In the genomic region with DNA sequence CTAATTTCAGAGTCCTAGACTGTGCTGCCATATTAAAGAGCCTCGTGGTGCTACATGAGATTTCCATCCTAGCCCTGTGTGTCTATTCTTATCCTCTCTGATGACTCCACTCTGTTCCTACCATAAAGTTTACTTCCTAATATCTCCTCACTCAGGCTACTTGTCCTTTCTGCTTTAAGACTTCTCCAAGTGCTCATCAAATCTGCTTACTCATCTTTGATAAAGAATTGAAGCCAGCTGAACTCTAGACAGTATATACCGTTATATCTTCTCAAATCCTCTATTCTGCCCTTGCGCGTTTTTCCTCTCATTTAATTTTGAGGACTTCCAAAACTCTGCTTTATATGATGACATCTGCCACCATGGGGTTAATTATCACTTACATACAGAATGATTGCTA, we compare ENCODE assay signal across 31 cellular contexts.
A peak's percentile ranks its signal among the peaks of the same experiment; 100 is the strongest.
DNase-seq lines count a peak whose midpoint lies in the region; ATAC-seq, FAIRE-seq and TF ChIP-seq lines count a peak whose summit lies in the region.
"Had no signal": no experiment of that assay in that cellular context is flagged by ENCODE, and none has a peak within 500 bp of the region (broad histone marks: within the 10 kb centered on the region; RNA-seq: fewer than 3 reads in every experiment).

No MANE protein-coding gene starts in this region.

- CTCF ChIA-PET in K562 (lab: Yijun Ruan, JAX; ENCODE audit: low intra/inter-chr PET ratio), result no interaction called here

- BruUV-seq in K562 (replicated peaks; lab: Mats Ljungman, UMichigan), result no TSS peak

- no peak overlapping the region for H3K4me3 ChIP-seq in K562
- H3K4me3 ChIP-seq in MG63, result no peak overlapping the region
- H3K4me3 ChIP-seq: A549; BLaER1; BLaER1 treated with 17β-estradiol and CSF1 and Interleukin-3, amounts not matched to agents 10 nM and 100 nM had no signal

- no peak overlapping the region for H2AFZ ChIP-seq in K562 (ENCODE audit: low read depth, low read length)

- no peaks in the 10 kb centered on the region for H3K4me1 ChIP-seq in K562 (replicated peaks in 1 of 2; ENCODE audit: control insufficient read depth in 2 of 2, insufficient read depth in 2 of 2, low read length in 2 of 2)
- H3K4me1 ChIP-seq: A549; BE2C; BLaER1; BLaER1 treated with 17β-estradiol and CSF1 and Interleukin-3, amounts not matched to agents 10 nM and 100 nM; Caco-2 had no signal

- H3K4me2 ChIP-seq in K562 (ENCODE audit: insufficient read depth, low read length), result no peak overlapping the region
- H3K4me2 ChIP-seq: A549; BLaER1; BLaER1 treated with 17β-estradiol and CSF1 and Interleukin-3, amounts not matched to agents 10 nM and 100 nM had no signal

- TF ChIP-seq POLR2A in K562 (conservative IDR thresholded peaks at IDR 0.05), result no peak

- in situ Hi-C loops in K562 (cut with MboI), result no loop called here

- H3K9me1 ChIP-seq in K562 (ENCODE audit: control insufficient read depth, insufficient read depth, low read length), result no peaks in the 10 kb centered on the region

- H4K20me1 ChIP-seq in K562 (replicated peaks; ENCODE audit: control insufficient read depth, insufficient read depth, low read length), result no peaks in the 10 kb centered on the region
- H4K20me1 ChIP-seq: BLaER1; BLaER1 treated with 17β-estradiol and CSF1 and Interleukin-3, amounts not matched to agents 10 nM and 100 nM had no signal

- POLR2A ChIA-PET in K562 (lab: Yijun Ruan, JAX), result no interaction called here

- no peaks in the 10 kb centered on the region for H3K9me3 ChIP-seq in K562 (replicated peaks; ENCODE audit: control insufficient read depth, insufficient read depth, low read depth, low read length)
- no peaks in the 10 kb centered on the region for H3K9me3 ChIP-seq in MG63
- H3K9me3 ChIP-seq: A549, BE2C, Caco-2 had no signal

- no peak overlapping the region for H3K9ac ChIP-seq in K562 (ENCODE audit: insufficient read depth in 1 of 2, low read depth in 2 of 2, low read length in 2 of 2)
- H3K9ac ChIP-seq: BLaER1; BLaER1 treated with 17β-estradiol and CSF1 and Interleukin-3, amounts not matched to agents 10 nM and 100 nM had no signal

- no peak for TF ChIP-seq CTCF in K562 (IDR thresholded peaks at IDR 0.05 in 2 of 3, conservative IDR thresholded peaks at IDR 0.05 in 1 of 3; ENCODE audit: insufficient read depth in 2 of 3, low read depth in 1 of 3, low read length in 3 of 3)

- no peak for FAIRE-seq in K562 (lab: Jason Lieb, UNC)
- FAIRE-seq: A204.1, A549, D721Med had no signal

- H3K79me2 ChIP-seq in K562 (ENCODE audit: control insufficient read depth, insufficient read depth, low read length), result no peaks in the 10 kb centered on the region

- H3K27ac ChIP-seq in K562 (ENCODE audit: extremely low read depth, low read depth, low read length), result no peak overlapping the region
- H3K27ac ChIP-seq: 22Rv1; A549; BLaER1; BLaER1 treated with 17β-estradiol and CSF1 and Interleukin-3, amounts not matched to agents 10 nM and 100 nM; C4-2B had no signal

- intact Hi-C loops in K562 (cut with micrococcal nuclease), result no loop called here

- no peak for TF ChIP-seq EP300 in K562 (IDR thresholded peaks at IDR 0.05; ENCODE audit: low read length)

- no peak for TF ChIP-seq RAD21 in K562 (CRISPR knock-in tag; conservative IDR thresholded peaks at IDR 0.05 in 1 of 2, IDR thresholded peaks at IDR 0.05 in 1 of 2)

- WGBS in K562 (ENCODE audit: insufficient coverage, low coverage, missing lambda C conversion rate), result 0% methylated on average over 4 of the region's 4 CpGs

- H3K27me3 ChIP-seq in K562 (ENCODE audit: control insufficient read depth in 2 of 2, insufficient read depth in 2 of 2, low read length in 2 of 2) (peaks cover 2 to 8% of the 10 kb centered on the region in 2 experiments; a peak in 2 of 5 replicates), MG63 (peaks cover 9% of the 10 kb centered on the region; the same call in 1 of the 2 replicates)
- H3K27me3 ChIP-seq: BE2C; BLaER1; BLaER1 treated with 17β-estradiol and CSF1 and Interleukin-3, amounts not matched to agents 10 nM and 100 nM had no signal

- H3K36me3 ChIP-seq in K562 (ENCODE audit: control insufficient read depth, insufficient read depth, low read length) (no peaks in the 10 kb centered on the region), MG63 (no peaks in the 10 kb centered on the region)
- H3K36me3 ChIP-seq: BE2C; BLaER1; BLaER1 treated with 17β-estradiol and CSF1 and Interleukin-3, amounts not matched to agents 10 nM and 100 nM had no signal

- peak; percentile 2 for DNase-seq in OCI-M1 (lab: John Stamatoyannopoulos, UW)
- DNase-seq in K562 (ENCODE audit: extremely low read depth in 1 of 4, low spot score in 3 of 4), result no peak
- DNase-seq in MG63, result no peak
- DNase-seq: 8988T; ACHN; AML-193; BE2C; C1 segment of cervical spinal cord; Caco-2; Calu3; CD4-positive, alpha-beta memory T cell; CD4-positive, alpha-beta T cell; CD4-positive, CD25-positive, alpha-beta regulatory T cell; CD8-positive, alpha-beta memory T cell; CD8-positive, alpha-beta T cell; COR-L47; DMS 273 treated with DMSO at 0.1 percent for 48 hours; DMS153; DMS53; DMS79; DMS79 treated with DMSO at 0.1 percent for 48 hours; DND-41; EL had no signal

- no peak; the same call in 2 of the 3 replicates for ATAC-seq in K562
- no peak for ATAC-seq in HG02623 (IDR thresholded peaks at IDR 0.05; ENCODE audit: unreplicated experiment)
- ATAC-seq: A549; CD8-positive, alpha-beta T cell had no signal

TF ChIP-seq in K562, 482 proteins besides CTCF, POLR2A, EP300 and RAD21 (continues in another document):
- TF ChIP-seq SMAD3 (CRISPR knock-in tag; conservative IDR thresholded peaks at IDR 0.05) (no peak), ZNF316 (IDR thresholded peaks at IDR 0.05) (peak; percentile 75), U2AF2 (optimal IDR thresholded peaks at IDR 0.05; ENCODE audit: low read depth, low read length) (no peak), MAFG (tag; conservative IDR thresholded peaks at IDR 0.05) (peak; percentile 85), NCOA2 (IDR thresholded peaks at IDR 0.05; ENCODE audit: partially characterized antibody in 2 of 2) (no peak), RBM34 (IDR thresholded peaks at IDR 0.05; ENCODE audit: borderline replicate concordance, insufficient read depth, low read length) (no peak), MAFF (IDR thresholded peaks at IDR 0.05; ENCODE audit: low read length) (peak; percentile 26; the same call in 1 of the 2 replicates), ZNF431 (CRISPR knock-in tag; IDR thresholded peaks at IDR 0.05) (no peak), ETV6 (IDR thresholded peaks at IDR 0.05; ENCODE audit: borderline replicate concordance in 1 of 2, low read depth in 2 of 2, low read length in 1 of 2) (no peak), ETV6 (CRISPR knock-in tag; IDR thresholded peaks at IDR 0.05; ENCODE audit: borderline replicate concordance) (no peak), CHCHD3 (CRISPR knock-in tag; IDR thresholded peaks at IDR 0.05) (no peak), CSDE1 (IDR thresholded peaks at IDR 0.05) (no peak), SMAD2 (IDR thresholded peaks at IDR 0.05; ENCODE audit: low read depth, low read length) (no peak), NFE2 (IDR thresholded peaks at IDR 0.05; ENCODE audit: low read depth) (peak; percentile 75), ZNF217 (CRISPR knock-in tag; IDR thresholded peaks at IDR 0.05) (no peak), C11orf30 (IDR thresholded peaks at IDR 0.05; ENCODE audit: low read depth) (peak; percentile 80)
- TF ChIP-seq, protein P1, sequence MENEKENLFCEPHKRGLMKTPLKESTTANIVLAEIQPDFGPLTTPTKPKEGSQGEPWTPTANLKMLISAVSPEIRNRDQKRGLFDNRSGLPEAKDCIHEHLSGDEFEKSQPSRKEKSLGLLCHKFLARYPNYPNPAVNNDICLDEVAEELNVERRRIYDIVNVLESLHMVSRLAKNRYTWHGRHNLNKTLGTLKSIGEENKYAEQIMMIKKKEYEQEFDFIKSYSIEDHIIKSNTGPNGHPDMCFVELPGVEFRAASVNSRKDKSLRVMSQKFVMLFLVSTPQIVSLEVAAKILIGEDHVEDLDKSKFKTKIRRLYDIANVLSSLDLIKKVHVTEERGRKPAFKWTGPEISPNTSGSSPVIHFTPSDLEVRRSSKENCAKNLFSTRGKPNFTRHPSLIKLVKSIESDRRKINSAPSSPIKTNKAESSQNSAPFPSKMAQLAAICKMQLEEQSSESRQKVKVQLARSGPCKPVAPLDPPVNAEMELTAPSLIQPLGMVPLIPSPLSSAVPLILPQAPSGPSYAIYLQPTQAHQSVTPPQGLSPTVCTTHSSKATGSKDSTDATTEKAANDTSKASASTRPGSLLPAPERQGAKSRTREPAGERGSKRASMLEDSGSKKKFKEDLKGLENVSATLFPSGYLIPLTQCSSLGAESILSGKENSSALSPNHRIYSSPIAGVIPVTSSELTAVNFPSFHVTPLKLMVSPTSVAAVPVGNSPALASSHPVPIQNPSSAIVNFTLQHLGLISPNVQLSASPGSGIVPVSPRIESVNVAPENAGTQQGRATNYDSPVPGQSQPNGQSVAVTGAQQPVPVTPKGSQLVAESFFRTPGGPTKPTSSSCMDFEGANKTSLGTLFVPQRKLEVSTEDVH (IDR thresholded peaks at IDR 0.05; ENCODE audit: low read depth, partially characterized antibody), result no peak
- TF ChIP-seq, protein P2, sequence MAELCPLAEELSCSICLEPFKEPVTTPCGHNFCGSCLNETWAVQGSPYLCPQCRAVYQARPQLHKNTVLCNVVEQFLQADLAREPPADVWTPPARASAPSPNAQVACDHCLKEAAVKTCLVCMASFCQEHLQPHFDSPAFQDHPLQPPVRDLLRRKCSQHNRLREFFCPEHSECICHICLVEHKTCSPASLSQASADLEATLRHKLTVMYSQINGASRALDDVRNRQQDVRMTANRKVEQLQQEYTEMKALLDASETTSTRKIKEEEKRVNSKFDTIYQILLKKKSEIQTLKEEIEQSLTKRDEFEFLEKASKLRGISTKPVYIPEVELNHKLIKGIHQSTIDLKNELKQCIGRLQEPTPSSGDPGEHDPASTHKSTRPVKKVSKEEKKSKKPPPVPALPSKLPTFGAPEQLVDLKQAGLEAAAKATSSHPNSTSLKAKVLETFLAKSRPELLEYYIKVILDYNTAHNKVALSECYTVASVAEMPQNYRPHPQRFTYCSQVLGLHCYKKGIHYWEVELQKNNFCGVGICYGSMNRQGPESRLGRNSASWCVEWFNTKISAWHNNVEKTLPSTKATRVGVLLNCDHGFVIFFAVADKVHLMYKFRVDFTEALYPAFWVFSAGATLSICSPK (IDR thresholded peaks at IDR 0.05; ENCODE audit: borderline replicate concordance), result no peak
